21 cellular contexts compared by ENCODE assay signal in genomic region chr12:55549302-55549701, GRCh38.
DNase-seq lines count a peak whose midpoint lies in the region; ATAC-seq and TF ChIP-seq lines count a peak whose summit lies in the region.
"Had no signal": no experiment of that assay in that cellular context is flagged by ENCODE, and none has a peak within 500 bp of the region (broad histone marks: within the 10 kb centered on the region; RNA-seq: fewer than 3 reads in every experiment).

Gene OR6C4 (plus strand): TSS chr12:55549602. CDS start chr12:55551227, 1,625 bp downstream.

- H3K9me2 ChIP-seq in DOHH2 (replicated peaks; ENCODE audit: control insufficient read depth, low read length) = no peaks in the 10 kb centered on the region

- H3K27ac Mint-ChIP-seq in T-helper 2 cell treated with Interferon-gamma antibody and Interleukin-4, amounts not matched to agents 5 μg/mL and 100 μg/mL, for 36 hours = no peak within 1 kb of the TSS
- H3K27ac Mint-ChIP-seq in nephron progenitor cell = no peak within 1 kb of the TSS
- H3K27ac Mint-ChIP-seq: B cell; CD4-positive, alpha-beta T cell; CD8-positive, alpha-beta T cell had no signal

- H3K27ac ChIP-seq in DOHH2 (ENCODE audit: low read depth, low read length) (peak within 1 kb of the TSS; percentile 22; the same call in 1 of the 2 replicates), HL-60 (replicated peaks) (peak within 1 kb of the TSS; percentile 67)
- H3K27ac ChIP-seq: 22Rv1; A549; BLaER1 treated with 17β-estradiol and CSF1 and Interleukin-3, amounts not matched to agents 10 nM and 100 nM; C4-2B had no signal

- peak within 1 kb of the TSS; percentile 3 for H3K4me3 Mint-ChIP-seq in T-helper 2 cell treated with Interferon-gamma antibody and Interleukin-4, amounts not matched to agents 5 μg/mL and 100 μg/mL, for 36 hours
- H3K4me3 Mint-ChIP-seq in nephron progenitor cell = no peak within 1 kb of the TSS
- H3K4me3 Mint-ChIP-seq: B cell; CD4-positive, alpha-beta T cell; CD8-positive, alpha-beta T cell had no signal

- H3K27me3 ChIP-seq in DOHH2 (ENCODE audit: control insufficient read depth, low read length) = no peaks in the 10 kb centered on the region
- H3K27me3 ChIP-seq in HL-60 (ENCODE audit: insufficient read depth, poor library complexity, severe bottlenecking) = no peaks in the 10 kb centered on the region
- H3K27me3 ChIP-seq: BLaER1 treated with 17β-estradiol and CSF1 and Interleukin-3, amounts not matched to agents 10 nM and 100 nM had no signal

- H4K20me1 ChIP-seq in DOHH2 (ENCODE audit: control insufficient read depth, insufficient read depth, low read depth, low read length) = no peaks in the 10 kb centered on the region
- H4K20me1 ChIP-seq: BLaER1 treated with 17β-estradiol and CSF1 and Interleukin-3, amounts not matched to agents 10 nM and 100 nM had no signal

- no peaks in the 10 kb centered on the region for H3K36me3 Mint-ChIP-seq in T-helper 2 cell treated with Interferon-gamma antibody and Interleukin-4, amounts not matched to agents 5 μg/mL and 100 μg/mL, for 36 hours (ENCODE audit: low read depth)
- H3K36me3 Mint-ChIP-seq in nephron progenitor cell (ENCODE audit: low read depth) = no peaks in the 10 kb centered on the region
- H3K36me3 Mint-ChIP-seq: CD8-positive, alpha-beta T cell had no signal

- TF ChIP-seq CTCF in DOHH2 (IDR thresholded peaks at IDR 0.05; ENCODE audit: low read depth, low read length, poor library complexity, severe bottlenecking) = no peak
- no peak for TF ChIP-seq CTCF in HL-60 (IDR thresholded peaks at IDR 0.05; ENCODE audit: insufficient read depth, low read length)
- TF ChIP-seq CTCF in nephron progenitor cell (IDR thresholded peaks at IDR 0.05) = no peak

- no peaks in the 10 kb centered on the region for H3K36me3 ChIP-seq in DOHH2 (ENCODE audit: control insufficient read depth, low read length)
- H3K36me3 ChIP-seq: BLaER1 treated with 17β-estradiol and CSF1 and Interleukin-3, amounts not matched to agents 10 nM and 100 nM had no signal

- H3K4me3 ChIP-seq in DOHH2 (ENCODE audit: low read length) (peak within 1 kb of the TSS; percentile 2; the same call in 1 of the 2 replicates), HL-60 (replicated peaks; ENCODE audit: insufficient read depth, low read length) (no peak within 1 kb of the TSS)
- H3K4me3 ChIP-seq: A549; BLaER1 treated with 17β-estradiol and CSF1 and Interleukin-3, amounts not matched to agents 10 nM and 100 nM; GM12878 had no signal

- H3K4me2 ChIP-seq in DOHH2 (ENCODE audit: low read length) = peak within 1 kb of the TSS; percentile 19
- H3K4me2 ChIP-seq: A549; BLaER1 treated with 17β-estradiol and CSF1 and Interleukin-3, amounts not matched to agents 10 nM and 100 nM had no signal

- H3K9me3 Mint-ChIP-seq in T-helper 2 cell treated with Interferon-gamma antibody and Interleukin-4, amounts not matched to agents 5 μg/mL and 100 μg/mL, for 36 hours = peaks cover 12% of the 10 kb centered on the region
- peaks cover 19% of the 10 kb centered on the region for H3K9me3 Mint-ChIP-seq in nephron progenitor cell
- H3K9me3 Mint-ChIP-seq: CD4-positive, alpha-beta T cell had no signal

- no peaks in the 10 kb centered on the region for H3F3A ChIP-seq in DOHH2 (ENCODE audit: control insufficient read depth, insufficient read depth)

- H3K9me3 ChIP-seq in DOHH2 (ENCODE audit: control insufficient read depth, insufficient read depth, low read length) = peaks cover 7% of the 10 kb centered on the region; the same call in 1 of the 2 replicates
- H3K9me3 ChIP-seq: A549 had no signal

- peaks cover 12% of the 10 kb centered on the region for H3K4me1 ChIP-seq in DOHH2 (ENCODE audit: control insufficient read depth, low read length)
- H3K4me1 ChIP-seq: A549; BLaER1 treated with 17β-estradiol and CSF1 and Interleukin-3, amounts not matched to agents 10 nM and 100 nM; Caco-2 had no signal

- ATAC-seq in GM21717 (IDR thresholded peaks at IDR 0.05; ENCODE audit: unreplicated experiment) (no peak), HG03432 (IDR thresholded peaks at IDR 0.05; ENCODE audit: unreplicated experiment) (no peak)
- ATAC-seq: A549; CD8-positive, alpha-beta T cell; GM12878 had no signal

- H3K79me2 ChIP-seq in DOHH2 (ENCODE audit: control insufficient read depth, low read length) = no peaks in the 10 kb centered on the region

- peaks cover 2% of the 10 kb centered on the region for H3K27me3 Mint-ChIP-seq in T-helper 2 cell treated with Interferon-gamma antibody and Interleukin-4, amounts not matched to agents 5 μg/mL and 100 μg/mL, for 36 hours (ENCODE audit: low read depth)
- peaks cover 13% of the 10 kb centered on the region for H3K27me3 Mint-ChIP-seq in nephron progenitor cell (ENCODE audit: low read depth, poor library complexity)

- no peak for DNase-seq in T-helper 2 cell treated with Interferon-gamma antibody and Interleukin-4, amounts not matched to agents 5 μg/mL and 100 μg/mL, for 36 hours (ENCODE audit: low spot score)
- DNase-seq in T-helper 2 cell = no peak
- DNase-seq in HL-60 (ENCODE audit: low read depth in 1 of 2, low spot score in 1 of 2) = no peak
- DNase-seq in OCI-M1 (lab: John Stamatoyannopoulos, UW) = peak; percentile 45
- DNase-seq in nephron progenitor cell = no peak
- DNase-seq: Caco-2; Calu3; CD4-positive, alpha-beta T cell; CD8-positive, alpha-beta T cell; DMS79 treated with DMSO at 0.1 percent for 48 hours; EL; GDM1 had no signal

- H3K4me1 Mint-ChIP-seq in T-helper 2 cell treated with Interferon-gamma antibody and Interleukin-4, amounts not matched to agents 5 μg/mL and 100 μg/mL, for 36 hours (ENCODE audit: low read depth) = peaks cover 12% of the 10 kb centered on the region
- H3K4me1 Mint-ChIP-seq in nephron progenitor cell = no peaks in the 10 kb centered on the region
- H3K4me1 Mint-ChIP-seq: B cell had no signal
